ENCODE assay signal across 8 cellular contexts in the genomic region with DNA sequence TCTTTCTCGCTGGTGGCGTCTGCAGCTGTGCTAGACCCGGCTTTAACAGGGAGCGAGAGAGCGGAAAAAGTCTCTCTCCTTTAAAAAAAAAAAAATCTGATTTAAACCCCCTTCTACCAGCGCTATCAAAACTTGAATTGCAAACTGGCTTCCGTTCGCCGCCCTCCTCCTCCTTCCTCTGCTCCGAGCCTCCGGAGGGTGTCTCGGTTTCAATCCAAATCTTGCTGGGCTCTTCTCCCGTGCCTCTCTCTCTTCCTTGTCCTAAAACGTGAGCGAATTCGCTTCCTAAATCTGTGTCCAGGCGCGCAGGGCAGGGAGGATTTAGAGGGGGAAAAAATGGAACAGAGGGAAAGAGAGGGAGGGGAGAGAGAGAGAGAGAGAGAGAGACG. TPM values are rescaled to one million over a fixed set of nuclear protein-coding genes. Genes with fewer than 3 reads are reported as not detected.
DNase-seq lines count a peak whose midpoint lies in the region; ATAC-seq and TF ChIP-seq lines count a peak whose summit lies in the region.

No MANE protein-coding gene starts in this region.

- peak overlapping the region; percentile 73 for H3K4me3 Mint-ChIP-seq in Calu3 (ENCODE audit: low read depth, unreplicated experiment)
- H3K4me3 Mint-ChIP-seq in activated B cell treated with CpG ODN at 0.5 μM for 24 hours: peak overlapping the region; percentile 79
- peak overlapping the region; percentile 84 for H3K4me3 Mint-ChIP-seq in progenitor cell of endocrine pancreas (ENCODE audit: low read depth)

- no TSS peak for BruUV-seq in Calu3 (replicated peaks; lab: Mats Ljungman, UMichigan)

- POLR2A ChIA-PET in activated B cell treated with CpG ODN at 0.5 μM for 24 hours (lab: Charles Lee): no interaction called here

- no peak for DNase-seq in Calu3
- no peak for DNase-seq in activated B cell treated with CpG ODN at 0.5 μM for 24 hours
- no peak for DNase-seq in Right ventricle myocardium superior
- DNase-seq in progenitor cell of endocrine pancreas (ENCODE audit: low spot score, unreplicated experiment): no peak
- no peak for DNase-seq in mucosa of gallbladder (ENCODE audit: low spot score)
- DNase-seq in NCI-H510A treated with DMSO at 0.1 percent for 48 hours (lab: John Stamatoyannopoulos, UW): no peak
- DNase-seq in HK-2 (ENCODE audit: unreplicated experiment): no peak

- CTCF ChIA-PET in Calu3 (lab: Charles Lee): interaction anchor here (0.7 to 1.3 kb wide), 6 partner anchors 15 to 1234 kb away, joined by 3 to 9 read pairs (median 4); no protein-coding TSS in a partner anchor
- CTCF ChIA-PET in activated B cell treated with CpG ODN at 0.5 μM for 24 hours (lab: Charles Lee): no interaction called here

- intact Hi-C loops in Calu3 (cut with micrococcal nuclease; ENCODE audit: unreplicated experiment): no loop called here
- intact Hi-C loops in activated B cell treated with CpG ODN at 0.5 μM for 24 hours (cut with micrococcal nuclease): loop anchor here (2.0 kb wide), 1 partner anchor 13 kb away; no protein-coding TSS in a partner anchor
- intact Hi-C loops in Right ventricle myocardium superior (cut with DNase I): no loop called here

- peaks cover 21% of the 10 kb centered on the region for H3K36me3 Mint-ChIP-seq in Calu3 (ENCODE audit: insufficient read depth, unreplicated experiment)
- no peaks in the 10 kb centered on the region for H3K36me3 Mint-ChIP-seq in activated B cell treated with CpG ODN at 0.5 μM for 24 hours (ENCODE audit: low read depth)
- H3K36me3 Mint-ChIP-seq in progenitor cell of endocrine pancreas (ENCODE audit: insufficient read depth): peaks cover 4% of the 10 kb centered on the region

- H3K4me1 Mint-ChIP-seq in Calu3 (ENCODE audit: low read depth, unreplicated experiment): peaks cover 15% of the 10 kb centered on the region
- H3K4me1 Mint-ChIP-seq in activated B cell treated with CpG ODN at 0.5 μM for 24 hours: peaks cover 23% of the 10 kb centered on the region
- peaks cover 54% of the 10 kb centered on the region for H3K4me1 Mint-ChIP-seq in progenitor cell of endocrine pancreas (ENCODE audit: low read depth)

- H3K9me3 Mint-ChIP-seq in Calu3 (ENCODE audit: low read depth, unreplicated experiment): no peaks in the 10 kb centered on the region
- no peaks in the 10 kb centered on the region for H3K9me3 Mint-ChIP-seq in activated B cell treated with CpG ODN at 0.5 μM for 24 hours
- H3K9me3 Mint-ChIP-seq in progenitor cell of endocrine pancreas (ENCODE audit: low read depth): no peaks in the 10 kb centered on the region

- H3K27me3 Mint-ChIP-seq in Calu3 (ENCODE audit: unreplicated experiment): peaks cover 62% of the 10 kb centered on the region
- peaks cover 84% of the 10 kb centered on the region for H3K27me3 Mint-ChIP-seq in activated B cell treated with CpG ODN at 0.5 μM for 24 hours
- peaks cover 65% of the 10 kb centered on the region for H3K27me3 Mint-ChIP-seq in progenitor cell of endocrine pancreas

- peak overlapping the region; percentile 75 for H3K27ac Mint-ChIP-seq in Calu3 (ENCODE audit: unreplicated experiment)
- no peak overlapping the region for H3K27ac Mint-ChIP-seq in activated B cell treated with CpG ODN at 0.5 μM for 24 hours
- peak overlapping the region; percentile 95 for H3K27ac Mint-ChIP-seq in progenitor cell of endocrine pancreas

- TF ChIP-seq CTCF in Calu3 (IDR thresholded peaks at IDR 0.05; ENCODE audit: unreplicated experiment) (no peak), activated B cell treated with CpG ODN at 0.5 μM for 24 hours (IDR thresholded peaks at IDR 0.05) (no peak), progenitor cell of endocrine pancreas (IDR thresholded peaks at IDR 0.05; ENCODE audit: unreplicated experiment) (no peak)

- ATAC-seq in activated B cell treated with CpG ODN at 0.5 μM for 24 hours (ENCODE audit: low read depth): no peak
- ATAC-seq in Right ventricle myocardium superior (ENCODE audit: poor library complexity): peak; percentile 23
- no peak for ATAC-seq in HG02798 (IDR thresholded peaks at IDR 0.05; ENCODE audit: poor library complexity, unreplicated experiment)

RNA-seq across cellular contexts. Expression of a gene that starts 0.3 kb away (rescaled TPM):
- total RNA-seq in Calu3 (2022) (1.4 and 2.3 TPM in 2 replicates), activated B cell treated with CpG ODN at 0.5 μM for 24 hours (not detected in 2 replicates), Right ventricle myocardium superior (11.8 TPM), progenitor cell of endocrine pancreas (16.3 and 22.7 TPM in 2 replicates), mucosa of gallbladder (12.0 TPM)
